16 cellular contexts compared by ENCODE assay signal in genomic region chr22:19213496-19214473, GRCh38. TPM values are rescaled to one million over a fixed set of nuclear protein-coding genes. Genes with fewer than 3 reads are reported as not detected.
DNase-seq lines count a peak whose midpoint lies in the region; TF ChIP-seq lines count a peak whose summit lies in the region.
"Had no signal": no experiment of that assay in that cellular context is flagged by ENCODE, and none has a peak within 500 bp of the region (broad histone marks: within the 10 kb centered on the region; RNA-seq: fewer than 3 reads in every experiment).

No MANE protein-coding gene starts in this region.

- TF ChIP-seq CTCF in cardiac fibroblast (IDR thresholded peaks at IDR 0.05; ENCODE audit: low read depth, low read length): no peak
- no peak for TF ChIP-seq CTCF in WERI-Rb-1 (IDR thresholded peaks at IDR 0.05; ENCODE audit: low read depth, low read length)
- TF ChIP-seq CTCF in GM10266 (IDR thresholded peaks at IDR 0.05; ENCODE audit: control insufficient read depth, insufficient read depth, low read depth, missing control alignments): no peak

- H3K4me3 ChIP-seq in HUES64 (ENCODE audit: low read length) (0 out of 2 replicates have a peak overlapping the region, but pooled peaks have one; percentile 0), cardiac fibroblast (replicated peaks in 1 of 2; ENCODE audit: low read depth in 2 of 2, low read length in 2 of 2) (no peak overlapping the region), WERI-Rb-1 (ENCODE audit: low read depth, low read length) (no peak overlapping the region)
- H3K4me3 ChIP-seq: mucosa of descending colon had no signal

- no peaks in the 10 kb centered on the region for H3K27me3 ChIP-seq in HUES64 (ENCODE audit: insufficient read depth, low read length)
- no peaks in the 10 kb centered on the region for H3K27me3 ChIP-seq in WERI-Rb-1 (ENCODE audit: insufficient read depth, low read depth, severe bottlenecking)

- WGBS in HUES64: 36% methylated on average over 12 of the region's 13 CpGs

- DNase-seq in cardiac fibroblast (ENCODE audit: low read depth in 2 of 2) (peak; percentile 5 to 44), left kidney (ENCODE audit: low read depth, low spot score) (peak; percentile 22), superior temporal gyrus (ENCODE audit: extremely low spot score) (peak; percentile 85), WERI-Rb-1 (no peak), GM10266 (ENCODE audit: extremely low spot score) (no peak)
- DNase-seq in activated CD8-positive, alpha-beta memory T cell treated with anti-CD3 and anti-CD28 coated beads, Interleukin-2, amount 50 U/mL, for 4 hours: no peak
- DNase-seq: activated effector memory CD4-positive, alpha-beta T cell treated with Interleukin-2 at 50 U/mL for 16 hours; amniotic stem cell; islet precursor cell; mucosa of descending colon; NCI-H146; NCI-H2227 treated with DMSO at 0.1 percent for 48 hours; SHP77; T-helper 2 cell had no signal

- H3K9ac ChIP-seq in HUES64 (ENCODE audit: low read depth, low read length): no peak overlapping the region

- no peaks in the 10 kb centered on the region for H3K9me3 ChIP-seq in HUES64 (ENCODE audit: insufficient read depth, low read depth, low read length)
- H3K9me3 ChIP-seq in WERI-Rb-1 (ENCODE audit: severe bottlenecking): no peaks in the 10 kb centered on the region
- H3K9me3 ChIP-seq: mucosa of descending colon had no signal

- peak overlapping the region; percentile 38; the same call in 1 of the 2 replicates for H3K27ac ChIP-seq in HUES64 (ENCODE audit: low read depth, low read length)
- H3K27ac ChIP-seq in WERI-Rb-1: no peak overlapping the region
- H3K27ac ChIP-seq: C4-2B had no signal

- H3K36me3 ChIP-seq in HUES64 (ENCODE audit: insufficient read depth, low read length) (peaks cover 27% of the 10 kb centered on the region), WERI-Rb-1 (peaks cover 4% of the 10 kb centered on the region; the same call in 1 of the 2 replicates)

- H3K4me1 ChIP-seq in HUES64 (ENCODE audit: insufficient read depth, low read length): peaks cover 38% of the 10 kb centered on the region

RNA-seq across cellular contexts. Expression of gene SLC25A1, which starts 35.2 kb away (rescaled TPM):
- polyA plus RNA-seq in HUES64 (2013, experiment 1 of 2): 115 TPM
- 128 TPM for polyA plus RNA-seq in HUES64 (2013, experiment 2 of 2)

Comparison
In these comparisons a context has a peak if more than half of its experiments do, and no peak if none do; other contexts are left out.
1. DNase-seq: peak in cardiac fibroblast (2 of 2), left kidney (single experiment) and superior temporal gyrus (single experiment); none in WERI-Rb-1 (single experiment), activated CD8-positive, alpha-beta memory T cell treated with anti-CD3 and anti-CD28 coated beads, Interleukin-2, amount 50 U/mL, for 4 hours (single experiment) and GM10266 (single experiment).